Comparison of ENCODE assay signal across 1 cellular context in the genomic region with DNA sequence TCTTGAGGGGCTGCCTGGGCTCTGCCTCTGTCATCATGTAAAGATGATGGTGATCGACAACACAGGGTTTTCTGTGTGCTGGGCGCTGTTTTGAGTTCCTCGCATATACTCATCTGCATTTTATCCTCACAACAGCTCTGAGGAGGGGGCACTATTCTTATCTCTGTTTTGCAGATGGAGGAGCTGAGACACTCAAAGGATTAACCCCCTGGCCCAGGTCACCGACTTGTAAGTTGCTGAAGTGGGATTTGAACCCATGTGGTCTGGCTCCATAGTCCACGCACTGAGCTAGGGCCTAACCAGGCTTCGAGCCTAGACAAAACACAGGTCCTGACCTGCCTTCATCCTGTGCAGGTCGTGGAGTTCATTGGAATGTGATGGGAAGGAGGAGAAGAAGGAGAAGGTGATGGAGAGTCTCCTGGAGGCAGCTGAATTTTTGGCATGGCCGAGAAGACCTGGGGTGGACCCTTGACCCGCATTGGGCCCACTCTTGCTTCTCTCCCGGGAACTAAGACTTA.
A peak's percentile ranks its signal among the peaks of the same experiment; 100 is the strongest.
TF ChIP-seq lines count a peak whose summit lies in the region.

No MANE protein-coding gene starts in this region.

TF ChIP-seq in K562, 482 proteins besides CTCF, POLR2A, EP300 and RAD21 (continued from another document and continues in another):
- TF ChIP-seq, protein P1, sequence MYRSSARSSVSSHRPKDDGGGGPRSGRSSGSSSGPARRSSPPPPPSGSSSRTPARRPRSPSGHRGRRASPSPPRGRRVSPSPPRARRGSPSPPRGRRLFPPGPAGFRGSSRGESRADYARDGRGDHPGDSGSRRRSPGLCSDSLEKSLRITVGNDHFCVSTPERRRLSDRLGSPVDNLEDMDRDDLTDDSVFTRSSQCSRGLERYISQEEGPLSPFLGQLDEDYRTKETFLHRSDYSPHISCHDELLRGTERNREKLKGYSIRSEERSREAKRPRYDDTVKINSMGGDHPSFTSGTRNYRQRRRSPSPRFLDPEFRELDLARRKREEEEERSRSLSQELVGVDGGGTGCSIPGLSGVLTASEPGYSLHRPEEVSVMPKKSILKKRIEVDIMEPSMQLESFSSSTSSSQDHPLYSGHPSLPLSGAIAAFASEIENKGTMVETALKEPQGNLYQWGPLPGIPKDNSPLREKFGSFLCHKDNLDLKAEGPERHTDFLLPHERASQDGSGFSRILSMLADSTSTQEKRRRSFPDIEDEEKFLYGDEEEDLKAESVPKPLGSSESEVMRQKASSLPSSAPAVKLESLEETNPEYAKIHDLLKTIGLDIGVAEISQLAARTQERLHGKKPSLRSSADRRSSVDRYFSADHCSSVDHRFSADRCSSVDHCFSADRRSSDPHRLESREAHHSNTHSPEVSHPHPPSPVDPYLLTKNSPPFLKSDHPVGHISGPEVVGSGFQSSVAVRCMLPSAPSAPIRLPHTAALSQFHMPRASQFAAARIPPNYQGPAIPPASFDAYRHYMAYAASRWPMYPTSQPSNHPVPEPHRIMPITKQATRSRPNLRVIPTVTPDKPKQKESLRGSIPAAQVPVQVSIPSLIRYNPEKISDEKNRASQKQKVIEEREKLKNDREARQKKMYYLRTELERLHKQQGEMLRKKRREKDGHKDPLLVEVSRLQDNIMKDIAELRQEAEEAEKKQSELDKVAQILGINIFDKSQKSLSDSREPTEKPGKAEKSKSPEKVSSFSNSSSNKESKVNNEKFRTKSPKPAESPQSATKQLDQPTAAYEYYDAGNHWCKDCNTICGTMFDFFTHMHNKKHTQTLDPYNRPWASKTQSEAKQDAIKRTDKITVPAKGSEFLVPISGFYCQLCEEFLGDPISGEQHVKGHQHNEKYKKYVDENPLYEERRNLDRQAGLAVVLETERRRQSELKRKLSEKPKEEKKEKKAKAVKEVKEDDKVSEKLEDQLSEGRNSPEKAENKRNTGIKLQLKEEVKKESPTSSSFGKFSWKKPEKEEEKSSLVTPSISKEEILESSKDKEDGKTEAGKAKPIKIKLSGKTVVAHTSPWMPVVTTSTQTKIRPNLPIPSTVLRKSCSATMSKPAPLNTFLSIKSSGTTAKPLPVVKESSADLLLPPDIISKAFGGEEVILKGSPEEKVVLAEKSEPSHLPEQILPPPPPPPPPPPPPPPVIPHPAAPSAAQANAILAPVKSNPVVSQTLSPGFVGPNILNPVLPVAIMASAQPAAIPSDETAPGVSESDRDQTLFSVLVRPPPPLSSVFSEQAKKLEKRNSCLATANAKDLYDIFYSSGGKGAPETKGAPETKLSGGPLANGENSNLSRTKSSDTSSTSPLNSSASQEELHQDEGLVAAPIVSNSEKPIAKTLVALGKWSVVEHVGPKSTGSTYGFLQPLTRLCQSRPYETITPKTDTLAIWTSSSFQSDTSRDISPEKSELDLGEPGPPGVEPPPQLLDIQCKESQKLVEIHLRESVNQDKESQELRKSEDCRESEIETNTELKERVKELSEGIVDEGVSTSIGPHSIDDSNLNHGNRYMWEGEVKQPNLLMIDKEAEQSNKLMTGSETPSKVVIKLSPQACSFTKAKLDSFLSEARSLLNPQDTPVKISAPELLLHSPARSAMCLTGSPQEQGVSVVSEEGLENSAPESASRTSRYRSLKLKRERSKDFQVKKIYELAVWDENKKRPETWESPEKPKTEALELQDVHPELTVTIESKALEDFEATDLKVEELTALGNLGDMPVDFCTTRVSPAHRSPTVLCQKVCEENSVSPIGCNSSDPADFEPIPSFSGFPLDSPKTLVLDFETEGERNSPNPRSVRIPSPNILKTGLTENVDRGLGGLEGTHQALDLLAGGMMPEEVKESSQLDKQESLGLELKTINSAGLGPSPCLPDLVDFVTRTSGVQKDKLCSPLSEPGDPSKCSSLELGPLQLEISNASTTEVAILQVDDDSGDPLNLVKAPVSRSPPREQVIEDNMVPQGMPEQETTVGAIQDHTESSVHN (IDR thresholded peaks at IDR 0.05; ENCODE audit: borderline replicate concordance in 1 of 2, low read depth in 1 of 2): no peak
- TF ChIP-seq, protein P2, sequence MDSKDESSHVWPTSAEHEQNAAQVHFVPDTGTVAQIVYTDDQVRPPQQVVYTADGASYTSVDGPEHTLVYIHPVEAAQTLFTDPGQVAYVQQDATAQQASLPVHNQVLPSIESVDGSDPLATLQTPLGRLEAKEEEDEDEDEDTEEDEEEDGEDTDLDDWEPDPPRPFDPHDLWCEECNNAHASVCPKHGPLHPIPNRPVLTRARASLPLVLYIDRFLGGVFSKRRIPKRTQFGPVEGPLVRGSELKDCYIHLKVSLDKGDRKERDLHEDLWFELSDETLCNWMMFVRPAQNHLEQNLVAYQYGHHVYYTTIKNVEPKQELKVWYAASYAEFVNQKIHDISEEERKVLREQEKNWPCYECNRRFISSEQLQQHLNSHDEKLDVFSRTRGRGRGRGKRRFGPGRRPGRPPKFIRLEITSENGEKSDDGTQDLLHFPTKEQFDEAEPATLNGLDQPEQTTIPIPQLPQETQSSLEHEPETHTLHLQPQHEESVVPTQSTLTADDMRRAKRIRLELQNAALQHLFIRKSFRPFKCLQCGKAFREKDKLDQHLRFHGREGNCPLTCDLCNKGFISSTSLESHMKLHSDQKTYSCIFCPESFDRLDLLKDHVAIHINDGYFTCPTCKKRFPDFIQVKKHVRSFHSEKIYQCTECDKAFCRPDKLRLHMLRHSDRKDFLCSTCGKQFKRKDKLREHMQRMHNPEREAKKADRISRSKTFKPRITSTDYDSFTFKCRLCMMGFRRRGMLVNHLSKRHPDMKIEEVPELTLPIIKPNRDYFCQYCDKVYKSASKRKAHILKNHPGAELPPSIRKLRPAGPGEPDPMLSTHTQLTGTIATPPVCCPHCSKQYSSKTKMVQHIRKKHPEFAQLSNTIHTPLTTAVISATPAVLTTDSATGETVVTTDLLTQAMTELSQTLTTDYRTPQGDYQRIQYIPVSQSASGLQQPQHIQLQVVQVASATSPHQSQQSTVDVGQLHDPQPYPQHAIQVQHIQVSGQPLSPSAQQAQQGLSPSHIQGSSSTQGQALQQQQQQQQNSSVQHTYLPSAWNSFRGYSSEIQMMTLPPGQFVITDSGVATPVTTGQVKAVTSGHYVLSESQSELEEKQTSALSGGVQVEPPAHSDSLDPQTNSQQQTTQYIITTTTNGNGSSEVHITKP (IDR thresholded peaks at IDR 0.05; ENCODE audit: partially characterized antibody): no peak
- no peak for TF ChIP-seq ZZZ3 (IDR thresholded peaks at IDR 0.05)
- TF ChIP-seq NR1H2 (CRISPR knock-in tag; IDR thresholded peaks at IDR 0.05): no peak
- no peak for TF ChIP-seq SMARCB1 (IDR thresholded peaks at IDR 0.05; ENCODE audit: insufficient read length, low read depth)
- TF ChIP-seq, protein P3, sequence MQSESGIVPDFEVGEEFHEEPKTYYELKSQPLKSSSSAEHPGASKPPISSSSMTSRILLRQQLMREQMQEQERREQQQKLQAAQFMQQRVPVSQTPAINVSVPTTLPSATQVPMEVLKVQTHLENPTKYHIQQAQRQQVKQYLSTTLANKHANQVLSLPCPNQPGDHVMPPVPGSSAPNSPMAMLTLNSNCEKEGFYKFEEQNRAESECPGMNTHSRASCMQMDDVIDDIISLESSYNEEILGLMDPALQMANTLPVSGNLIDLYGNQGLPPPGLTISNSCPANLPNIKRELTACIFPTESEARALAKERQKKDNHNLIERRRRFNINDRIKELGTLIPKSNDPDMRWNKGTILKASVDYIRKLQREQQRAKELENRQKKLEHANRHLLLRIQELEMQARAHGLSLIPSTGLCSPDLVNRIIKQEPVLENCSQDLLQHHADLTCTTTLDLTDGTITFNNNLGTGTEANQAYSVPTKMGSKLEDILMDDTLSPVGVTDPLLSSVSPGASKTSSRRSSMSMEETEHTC (IDR thresholded peaks at IDR 0.05): no peak
- no peak for TF ChIP-seq SP1 (CRISPR knock-in tag; IDR thresholded peaks at IDR 0.05)
- TF ChIP-seq ZC3H11A (IDR thresholded peaks at IDR 0.05; ENCODE audit: low read depth, low read length): no peak
- no peak for TF ChIP-seq MEF2A (IDR thresholded peaks at IDR 0.05; ENCODE audit: control insufficient read depth, low read depth, low read length)
- TF ChIP-seq YY1 (IDR thresholded peaks at IDR 0.05; ENCODE audit: borderline replicate concordance in 1 of 3, control insufficient read depth in 1 of 3, extremely low read depth in 1 of 3, insufficient read depth in 3 of 3, insufficient read length in 1 of 3, insufficient replicate concordance in 2 of 3, low read depth in 1 of 3, low read length in 2 of 3): no peak
- no peak for TF ChIP-seq CCNT2 (IDR thresholded peaks at IDR 0.05; ENCODE audit: borderline replicate concordance, extremely low read depth, insufficient read length, low read depth, low read length)
- TF ChIP-seq SRSF7 (optimal IDR thresholded peaks at IDR 0.05; ENCODE audit: low read depth, low read length): no peak
- TF ChIP-seq DNMT1 (IDR thresholded peaks at IDR 0.05): no peak
- TF ChIP-seq ZKSCAN3 (CRISPR knock-in tag; IDR thresholded peaks at IDR 0.05): no peak
- TF ChIP-seq CTBP1 (IDR thresholded peaks at IDR 0.05; ENCODE audit: borderline replicate concordance): peak; percentile 32; the same call in 1 of the 2 replicates
- TF ChIP-seq PHB2 (IDR thresholded peaks at IDR 0.05; ENCODE audit: low read depth): no peak
- no peak for TF ChIP-seq HMG20B (CRISPR knock-in tag; IDR thresholded peaks at IDR 0.05)
- no peak for TF ChIP-seq ZNF24 (IDR thresholded peaks at IDR 0.05)
- TF ChIP-seq, protein P4, sequence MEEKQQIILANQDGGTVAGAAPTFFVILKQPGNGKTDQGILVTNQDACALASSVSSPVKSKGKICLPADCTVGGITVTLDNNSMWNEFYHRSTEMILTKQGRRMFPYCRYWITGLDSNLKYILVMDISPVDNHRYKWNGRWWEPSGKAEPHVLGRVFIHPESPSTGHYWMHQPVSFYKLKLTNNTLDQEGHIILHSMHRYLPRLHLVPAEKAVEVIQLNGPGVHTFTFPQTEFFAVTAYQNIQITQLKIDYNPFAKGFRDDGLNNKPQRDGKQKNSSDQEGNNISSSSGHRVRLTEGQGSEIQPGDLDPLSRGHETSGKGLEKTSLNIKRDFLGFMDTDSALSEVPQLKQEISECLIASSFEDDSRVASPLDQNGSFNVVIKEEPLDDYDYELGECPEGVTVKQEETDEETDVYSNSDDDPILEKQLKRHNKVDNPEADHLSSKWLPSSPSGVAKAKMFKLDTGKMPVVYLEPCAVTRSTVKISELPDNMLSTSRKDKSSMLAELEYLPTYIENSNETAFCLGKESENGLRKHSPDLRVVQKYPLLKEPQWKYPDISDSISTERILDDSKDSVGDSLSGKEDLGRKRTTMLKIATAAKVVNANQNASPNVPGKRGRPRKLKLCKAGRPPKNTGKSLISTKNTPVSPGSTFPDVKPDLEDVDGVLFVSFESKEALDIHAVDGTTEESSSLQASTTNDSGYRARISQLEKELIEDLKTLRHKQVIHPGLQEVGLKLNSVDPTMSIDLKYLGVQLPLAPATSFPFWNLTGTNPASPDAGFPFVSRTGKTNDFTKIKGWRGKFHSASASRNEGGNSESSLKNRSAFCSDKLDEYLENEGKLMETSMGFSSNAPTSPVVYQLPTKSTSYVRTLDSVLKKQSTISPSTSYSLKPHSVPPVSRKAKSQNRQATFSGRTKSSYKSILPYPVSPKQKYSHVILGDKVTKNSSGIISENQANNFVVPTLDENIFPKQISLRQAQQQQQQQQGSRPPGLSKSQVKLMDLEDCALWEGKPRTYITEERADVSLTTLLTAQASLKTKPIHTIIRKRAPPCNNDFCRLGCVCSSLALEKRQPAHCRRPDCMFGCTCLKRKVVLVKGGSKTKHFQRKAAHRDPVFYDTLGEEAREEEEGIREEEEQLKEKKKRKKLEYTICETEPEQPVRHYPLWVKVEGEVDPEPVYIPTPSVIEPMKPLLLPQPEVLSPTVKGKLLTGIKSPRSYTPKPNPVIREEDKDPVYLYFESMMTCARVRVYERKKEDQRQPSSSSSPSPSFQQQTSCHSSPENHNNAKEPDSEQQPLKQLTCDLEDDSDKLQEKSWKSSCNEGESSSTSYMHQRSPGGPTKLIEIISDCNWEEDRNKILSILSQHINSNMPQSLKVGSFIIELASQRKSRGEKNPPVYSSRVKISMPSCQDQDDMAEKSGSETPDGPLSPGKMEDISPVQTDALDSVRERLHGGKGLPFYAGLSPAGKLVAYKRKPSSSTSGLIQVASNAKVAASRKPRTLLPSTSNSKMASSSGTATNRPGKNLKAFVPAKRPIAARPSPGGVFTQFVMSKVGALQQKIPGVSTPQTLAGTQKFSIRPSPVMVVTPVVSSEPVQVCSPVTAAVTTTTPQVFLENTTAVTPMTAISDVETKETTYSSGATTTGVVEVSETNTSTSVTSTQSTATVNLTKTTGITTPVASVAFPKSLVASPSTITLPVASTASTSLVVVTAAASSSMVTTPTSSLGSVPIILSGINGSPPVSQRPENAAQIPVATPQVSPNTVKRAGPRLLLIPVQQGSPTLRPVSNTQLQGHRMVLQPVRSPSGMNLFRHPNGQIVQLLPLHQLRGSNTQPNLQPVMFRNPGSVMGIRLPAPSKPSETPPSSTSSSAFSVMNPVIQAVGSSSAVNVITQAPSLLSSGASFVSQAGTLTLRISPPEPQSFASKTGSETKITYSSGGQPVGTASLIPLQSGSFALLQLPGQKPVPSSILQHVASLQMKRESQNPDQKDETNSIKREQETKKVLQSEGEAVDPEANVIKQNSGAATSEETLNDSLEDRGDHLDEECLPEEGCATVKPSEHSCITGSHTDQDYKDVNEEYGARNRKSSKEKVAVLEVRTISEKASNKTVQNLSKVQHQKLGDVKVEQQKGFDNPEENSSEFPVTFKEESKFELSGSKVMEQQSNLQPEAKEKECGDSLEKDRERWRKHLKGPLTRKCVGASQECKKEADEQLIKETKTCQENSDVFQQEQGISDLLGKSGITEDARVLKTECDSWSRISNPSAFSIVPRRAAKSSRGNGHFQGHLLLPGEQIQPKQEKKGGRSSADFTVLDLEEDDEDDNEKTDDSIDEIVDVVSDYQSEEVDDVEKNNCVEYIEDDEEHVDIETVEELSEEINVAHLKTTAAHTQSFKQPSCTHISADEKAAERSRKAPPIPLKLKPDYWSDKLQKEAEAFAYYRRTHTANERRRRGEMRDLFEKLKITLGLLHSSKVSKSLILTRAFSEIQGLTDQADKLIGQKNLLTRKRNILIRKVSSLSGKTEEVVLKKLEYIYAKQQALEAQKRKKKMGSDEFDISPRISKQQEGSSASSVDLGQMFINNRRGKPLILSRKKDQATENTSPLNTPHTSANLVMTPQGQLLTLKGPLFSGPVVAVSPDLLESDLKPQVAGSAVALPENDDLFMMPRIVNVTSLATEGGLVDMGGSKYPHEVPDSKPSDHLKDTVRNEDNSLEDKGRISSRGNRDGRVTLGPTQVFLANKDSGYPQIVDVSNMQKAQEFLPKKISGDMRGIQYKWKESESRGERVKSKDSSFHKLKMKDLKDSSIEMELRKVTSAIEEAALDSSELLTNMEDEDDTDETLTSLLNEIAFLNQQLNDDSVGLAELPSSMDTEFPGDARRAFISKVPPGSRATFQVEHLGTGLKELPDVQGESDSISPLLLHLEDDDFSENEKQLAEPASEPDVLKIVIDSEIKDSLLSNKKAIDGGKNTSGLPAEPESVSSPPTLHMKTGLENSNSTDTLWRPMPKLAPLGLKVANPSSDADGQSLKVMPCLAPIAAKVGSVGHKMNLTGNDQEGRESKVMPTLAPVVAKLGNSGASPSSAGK (IDR thresholded peaks at IDR 0.05): peak; percentile 52
- TF ChIP-seq BACH1 (tag; IDR thresholded peaks at IDR 0.05): no peak
- no peak for TF ChIP-seq PTBP1 (IDR thresholded peaks at IDR 0.05; ENCODE audit: low read depth, low read length)
- TF ChIP-seq, protein P5, sequence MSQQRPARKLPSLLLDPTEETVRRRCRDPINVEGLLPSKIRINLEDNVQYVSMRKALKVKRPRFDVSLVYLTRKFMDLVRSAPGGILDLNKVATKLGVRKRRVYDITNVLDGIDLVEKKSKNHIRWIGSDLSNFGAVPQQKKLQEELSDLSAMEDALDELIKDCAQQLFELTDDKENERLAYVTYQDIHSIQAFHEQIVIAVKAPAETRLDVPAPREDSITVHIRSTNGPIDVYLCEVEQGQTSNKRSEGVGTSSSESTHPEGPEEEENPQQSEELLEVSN (IDR thresholded peaks at IDR 0.05; ENCODE audit: borderline replicate concordance in 1 of 2, extremely low read depth in 1 of 2, insufficient read depth in 1 of 2, insufficient read length in 1 of 2, low read depth in 1 of 2, low read length in 1 of 2, poor library complexity in 1 of 2, severe bottlenecking in 1 of 2): peak in 1 of 2 experiments; percentile 34
- no peak for TF ChIP-seq ZFP30 (CRISPR knock-in tag; IDR thresholded peaks at IDR 0.05; ENCODE audit: borderline replicate concordance)
- TF ChIP-seq XRCC3 (IDR thresholded peaks at IDR 0.05): no peak
